In genomic region chr18:59005266-59005665, GRCh38 we compare ENCODE assay signal across 7 cellular contexts.
DNase-seq lines count a peak whose midpoint lies in the region; ATAC-seq and TF ChIP-seq lines count a peak whose summit lies in the region.

No MANE protein-coding gene starts in this region.

- H3K18ac ChIP-seq in IMR-90 (ENCODE audit: low read depth, low read length) = peak overlapping the region; percentile 16

- peak overlapping the region; percentile 81 for H3K4ac ChIP-seq in IMR-90 (ENCODE audit: low read depth, low read length)

- H2BK15ac ChIP-seq in IMR-90 (ENCODE audit: low read depth, low read length) = peak overlapping the region; percentile 100; the same call in 1 of the 3 replicates

- H4K5ac ChIP-seq in IMR-90 (ENCODE audit: low read depth, low read length) = peak overlapping the region; percentile 42; the same call in 1 of the 2 replicates

- H4K8ac ChIP-seq in IMR-90 (ENCODE audit: low read depth in 2 of 2, low read length in 2 of 2) = peak overlapping the region; percentile 80 to 90

- no peak for TF ChIP-seq CTCF in IMR-90 (conservative IDR thresholded peaks at IDR 0.05; ENCODE audit: low read depth, low read length)
- TF ChIP-seq CTCF in upper lobe of right lung (IDR thresholded peaks at IDR 0.05) = no peak
- TF ChIP-seq CTCF in esophagus muscularis mucosa (IDR thresholded peaks at IDR 0.05) = no peak
- TF ChIP-seq CTCF in glutamatergic neuron (IDR thresholded peaks at IDR 0.05; ENCODE audit: partially characterized antibody, unreplicated experiment) = no peak

- H3K4me1 ChIP-seq in IMR-90 (ENCODE audit: control insufficient read depth, insufficient read depth, low read length) (peaks cover 4% of the 10 kb centered on the region), upper lobe of right lung (no peaks in the 10 kb centered on the region), esophagus muscularis mucosa (peaks cover 7 to 9% (median 8%) of the 10 kb centered on the region in 4 donors)

- H3K9me3 Mint-ChIP-seq in glutamatergic neuron (ENCODE audit: unreplicated experiment) = peaks cover 3% of the 10 kb centered on the region

- H3K9me1 ChIP-seq in IMR-90 (ENCODE audit: insufficient read depth, low read length) = peaks cover 14% of the 10 kb centered on the region

- no peaks in the 10 kb centered on the region for H3K27me3 ChIP-seq in IMR-90 (ENCODE audit: control insufficient read depth, insufficient read depth, low read length)
- no peaks in the 10 kb centered on the region for H3K27me3 ChIP-seq in upper lobe of right lung
- H3K27me3 ChIP-seq in esophagus muscularis mucosa = no peaks in the 10 kb centered on the region

- 92% methylated on average over 2 of the region's 3 CpGs; no CpG with 5 or more reads in 1 of the 2 experiments for WGBS in IMR-90 (ENCODE audit: extremely low coverage in 2 of 2, insufficient read length in 1 of 2), 2 experiments
- 70% methylated on average over 3 of the region's 3 CpGs for WGBS in esophagus muscularis mucosa

- H3K9me3 ChIP-seq in IMR-90 (ENCODE audit: control insufficient read depth, insufficient read depth, low read length) (peaks cover 6% of the 10 kb centered on the region; the same call in 1 of the 2 replicates), upper lobe of right lung (no peaks in the 10 kb centered on the region), esophagus muscularis mucosa (peaks cover 0 to 4% (median 0%) of the 10 kb centered on the region in 4 donors)

- peak overlapping the region; percentile 35 for H3K14ac ChIP-seq in IMR-90 (replicated peaks; ENCODE audit: low read depth, low read length)

- TF ChIP-seq EP300 in esophagus muscularis mucosa (IDR thresholded peaks at IDR 0.05) = no peak

- peak overlapping the region; percentile 91 for H2BK20ac ChIP-seq in IMR-90 (ENCODE audit: low read depth, low read length)

- intact Hi-C loops in IMR-90 (cut with micrococcal nuclease) (no loop called here), upper lobe of right lung (cut with DNase I) (no loop called here), esophagus muscularis mucosa (cut with DNase I) (no loop called here)

- H3K4me3 Mint-ChIP-seq in glutamatergic neuron (ENCODE audit: unreplicated experiment) = no peak overlapping the region

- H3K9ac ChIP-seq in IMR-90 (ENCODE audit: low read depth, low read length) = no peak overlapping the region

- DNase-seq in IMR-90 (peak; percentile 42), cerebellar cortex (ENCODE audit: low spot score) (peak; percentile 62), left lobe of liver (ENCODE audit: low spot score) (no peak), upper lobe of right lung (no peak), esophagus muscularis mucosa (ENCODE audit: extremely low spot score) (no peak), glutamatergic neuron (no peak)
- DNase-seq in NK-92 treated with Interleukin-12 subunit alpha and Interleukin-12 subunit beta, amount 100 ng/mL, for 24 hours (lab: John Stamatoyannopoulos, UW) = no peak

- dilution Hi-C loops in IMR-90 (cut with HindIII; ENCODE audit: low sequenced_read_pairs, unreplicated experiment) = no loop called here

- H3K36me3 ChIP-seq in IMR-90 (ENCODE audit: control insufficient read depth, insufficient read depth, low read length) (no peaks in the 10 kb centered on the region), upper lobe of right lung (no peaks in the 10 kb centered on the region), esophagus muscularis mucosa (no peaks in the 10 kb centered on the region)

- H3K27ac Mint-ChIP-seq in glutamatergic neuron (ENCODE audit: unreplicated experiment) = no peak overlapping the region

- H3K4me2 ChIP-seq in IMR-90 (ENCODE audit: low read depth, low read length) = no peak overlapping the region

- in situ Hi-C loops in IMR-90 (cut with MboI; ENCODE audit: low sequenced_read_pairs) = no loop called here

- no peak for TF ChIP-seq RAD21 in IMR-90 (IDR thresholded peaks at IDR 0.05; ENCODE audit: low read length)

- H2AK9ac ChIP-seq in IMR-90 (replicated peaks; ENCODE audit: low read depth, low read length, poor library complexity) = peak overlapping the region; percentile 74

- BruUV-seq in IMR-90 (replicated peaks; lab: Mats Ljungman, UMichigan) = no TSS peak

- peak overlapping the region; percentile 89 for H4K91ac ChIP-seq in IMR-90 (ENCODE audit: insufficient read depth, low read depth, low read length)

- peak overlapping the region; percentile 90 for H2AFZ ChIP-seq in IMR-90 (replicated peaks; ENCODE audit: low read length, poor library complexity)

- peak overlapping the region; percentile 19; the same call in 1 of the 2 replicates for H3K23ac ChIP-seq in IMR-90 (ENCODE audit: low read depth, low read length)

- no peaks in the 10 kb centered on the region for H3K79me1 ChIP-seq in IMR-90 (ENCODE audit: low read depth in 1 of 2, low read length in 2 of 2)

- peak overlapping the region; percentile 92 for H2BK120ac ChIP-seq in IMR-90 (ENCODE audit: low read depth, low read length)

- POLR2A ChIA-PET in IMR-90 (lab: Charles Lee; ENCODE audit: unreplicated experiment) = no interaction called here

- no peaks in the 10 kb centered on the region for H3K27me3 Mint-ChIP-seq in glutamatergic neuron (ENCODE audit: unreplicated experiment)

- no peaks in the 10 kb centered on the region for H4K20me1 ChIP-seq in IMR-90 (ENCODE audit: insufficient read depth, low read length)

- TF ChIP-seq POLR2A in IMR-90 (IDR thresholded peaks at IDR 0.05; ENCODE audit: low read depth, low read length) (no peak), esophagus muscularis mucosa (IDR thresholded peaks at IDR 0.05; ENCODE audit: low read depth) (no peak)

- peaks cover 7% of the 10 kb centered on the region for H3K4me1 Mint-ChIP-seq in glutamatergic neuron (ENCODE audit: low read depth, unreplicated experiment)

- no peaks in the 10 kb centered on the region for H3K36me3 Mint-ChIP-seq in glutamatergic neuron (ENCODE audit: unreplicated experiment)

- peak overlapping the region; percentile 37; the same call in 1 of the 2 replicates for H3K56ac ChIP-seq in IMR-90 (ENCODE audit: extremely low read depth, insufficient read depth, low read length)

- peak overlapping the region; percentile 52 for H2BK5ac ChIP-seq in IMR-90 (ENCODE audit: low read depth, low read length, poor library complexity, severe bottlenecking)

- peak overlapping the region; percentile 98 for H2AK5ac ChIP-seq in IMR-90 (ENCODE audit: low read depth, low read length)

- CTCF ChIA-PET in IMR-90 (lab: Yijun Ruan, JAX) = interaction anchor here (0.8 kb wide), 1 partner anchor 65 kb away, joined by 5 read pairs; no protein-coding TSS in a partner anchor

- H3K4me3 ChIP-seq in IMR-90 (ENCODE audit: insufficient read depth, low read depth, low read length) = no peak overlapping the region
- no peak overlapping the region for H3K4me3 ChIP-seq in upper lobe of right lung
- no peak overlapping the region for H3K4me3 ChIP-seq in esophagus muscularis mucosa

- peak overlapping the region; percentile 39 for H3K27ac ChIP-seq in IMR-90 (ENCODE audit: insufficient read depth, low read length)
- peak overlapping the region; percentile 56 for H3K27ac ChIP-seq in upper lobe of right lung
- H3K27ac ChIP-seq in esophagus muscularis mucosa (replicated peaks in 1 of 4) = peak overlapping the region in 2 of 4 donors; percentile 28 to 40

- ATAC-seq in IMR-90 (ENCODE audit: low read depth) (peak; percentile 90), left lobe of liver (peak; percentile 57), upper lobe of right lung (peak; percentile 65)

TF ChIP-seq in IMR-90, 13 proteins besides CTCF, POLR2A, EP300 and RAD21:
- TF ChIP-seq SMC3 (IDR thresholded peaks at IDR 0.05; ENCODE audit: low read depth, low read length) = no peak
- TF ChIP-seq MXI1 (IDR thresholded peaks at IDR 0.05; ENCODE audit: borderline replicate concordance, low read depth, low read length) = no peak
- no peak for TF ChIP-seq MAZ (IDR thresholded peaks at IDR 0.05; ENCODE audit: borderline replicate concordance, low read depth, low read length)
- TF ChIP-seq NFE2L2 (IDR thresholded peaks at IDR 0.05; ENCODE audit: low read depth, low read length) = no peak
- no peak for TF ChIP-seq RFX5 (IDR thresholded peaks at IDR 0.05; ENCODE audit: low read depth, low read length)
- TF ChIP-seq USF2 (IDR thresholded peaks at IDR 0.05; ENCODE audit: low read depth, low read length) = no peak
- no peak for TF ChIP-seq RCOR1 (IDR thresholded peaks at IDR 0.05; ENCODE audit: insufficient replicate concordance, low read length)
- no peak for TF ChIP-seq CHD1 (IDR thresholded peaks at IDR 0.05; ENCODE audit: low read depth, low read length)
- no peak for TF ChIP-seq ELK1 (IDR thresholded peaks at IDR 0.05; ENCODE audit: borderline replicate concordance, low read depth, low read length)
- no peak for TF ChIP-seq MAFK (IDR thresholded peaks at IDR 0.05; ENCODE audit: low read depth, low read length)
- TF ChIP-seq CEBPB (IDR thresholded peaks at IDR 0.05; ENCODE audit: low read depth, low read length) = no peak

Comparison
In these comparisons a context has a peak if more than half of its experiments do, and no peak if none do; other contexts are left out.
1. DNase-seq: peak in IMR-90 (single experiment) and cerebellar cortex (single experiment); none in left lobe of liver (single experiment), upper lobe of right lung (single experiment), NK-92 treated with Interleukin-12 subunit alpha and Interleukin-12 subunit beta, amount 100 ng/mL, for 24 hours (single experiment), esophagus muscularis mucosa (single experiment) and glutamatergic neuron (single experiment).
2. Peak in every context shown above with its lines, with median percentiles within 50 percentile points of each other: ATAC-seq.